ENCODE assay signal across 14 cellular contexts in genomic region chr7:30598121-30598876, GRCh38. TPM values are rescaled to one million over a fixed set of nuclear protein-coding genes. Genes with fewer than 3 reads are reported as not detected.
DNase-seq lines count a peak whose midpoint lies in the region; ATAC-seq, FAIRE-seq and TF ChIP-seq lines count a peak whose summit lies in the region.
"Had no signal": no experiment of that assay in that cellular context is flagged by ENCODE, and none has a peak within 500 bp of the region (broad histone marks: within the 10 kb centered on the region; RNA-seq: fewer than 3 reads in every experiment).

No MANE protein-coding gene starts in this region.

- 92% methylated on average over 13 of the region's 13 CpGs for WGBS in HepG2 (ENCODE audit: low lambda C conversion rate)
- WGBS in right lobe of liver (ENCODE audit: insufficient coverage, low coverage, low lambda C conversion rate, missing lambda C conversion rate), result 81% methylated on average over 13 of the region's 13 CpGs

- dilution Hi-C loops in endothelial cell of umbilical vein (cut with MboI; ENCODE audit: extremely low pct_ligation_motif_present, low sequenced_read_pairs), result no loop called here

- H3K27me3 ChIP-seq in HepG2 (ENCODE audit: control insufficient read depth in 1 of 2, insufficient read depth in 2 of 2, low read length in 2 of 2) (no peaks in the 10 kb centered on the region; a peak in 1 of 5 replicates), right lobe of liver (no peaks in the 10 kb centered on the region), endothelial cell of umbilical vein (ENCODE audit: control insufficient read depth in 2 of 2, insufficient read depth in 2 of 2, low read length in 2 of 2) (no peaks in the 10 kb centered on the region), uterus (no peaks in the 10 kb centered on the region)

- H3K27ac ChIP-seq in HepG2 (ENCODE audit: extremely low read length, insufficient read depth, low read length) (no peak overlapping the region), right lobe of liver (no peak overlapping the region), SK-N-MC (peak overlapping the region; percentile 14; the same call in 1 of the 2 replicates), endothelial cell of umbilical vein (ENCODE audit: insufficient read depth, low read depth, low read length) (no peak overlapping the region), uterus (no peak overlapping the region)
- H3K27ac ChIP-seq: VCaP had no signal

- no peaks in the 10 kb centered on the region for H3K27me3 Mint-ChIP-seq in stimulated activated naive CD8-positive, alpha-beta T cell treated with anti-CD3 and anti-CD28 coated beads, Interleukin-15, amount 100 ng/mL, for 72 hours

- DNase-seq in HepG2 (ENCODE audit: low spot score) (no peak), right lobe of liver (no peak), SK-N-MC (ENCODE audit: low read depth, low spot score) (no peak), endothelial cell of umbilical vein (ENCODE audit: low read depth, low spot score) (no peak), uterus (no peak), omental fat pad (ENCODE audit: low spot score) (no peak)
- no peak for DNase-seq in stimulated activated naive CD8-positive, alpha-beta T cell treated with anti-CD3 and anti-CD28 coated beads, Interleukin-15, amount 100 ng/mL, for 72 hours
- DNase-seq in NK-92 treated with Interleukin-12 subunit alpha and Interleukin-12 subunit beta, amount 100 ng/mL, for 24 hours (lab: John Stamatoyannopoulos, UW), result no peak
- DNase-seq: CD8-positive, alpha-beta T cell; effector CD8-positive, alpha-beta T cell; NCI-H226; SHP77 had no signal

- BruUV-seq in HepG2 (replicated peaks; lab: Mats Ljungman, UMichigan), result no TSS peak
- no TSS peak for BruUV-seq in endothelial cell of umbilical vein (replicated peaks; lab: Mats Ljungman, UMichigan)

- no peak overlapping the region for H2AFZ ChIP-seq in HepG2 (ENCODE audit: low read length)
- H2AFZ ChIP-seq in endothelial cell of umbilical vein (ENCODE audit: low read depth, low read length), result no peak overlapping the region

- CTCF ChIA-PET in HepG2 (lab: Yijun Ruan, JAX; ENCODE audit: low intra/inter-chr PET ratio, low total read pairs), result no interaction called here
- CTCF ChIA-PET in endothelial cell of umbilical vein (lab: Charles Lee), result no interaction called here

- FAIRE-seq in HepG2 (lab: Jason Lieb, UNC) (no peak), endothelial cell of umbilical vein (lab: Jason Lieb, UNC) (no peak)

- in situ Hi-C loops in HepG2 (cut with HindIII; ENCODE audit: extremely low pct_ligation_motif_present, low pct_unique_long_range_greater_than_20kb), result no loop called here

- H3K9me1 ChIP-seq in endothelial cell of umbilical vein (replicated peaks; ENCODE audit: control insufficient read depth, extremely low read depth, insufficient read depth, low read length), result no peaks in the 10 kb centered on the region

- peak overlapping the region; percentile 66 to 71 for H3K4me3 Mint-ChIP-seq in stimulated activated naive CD8-positive, alpha-beta T cell treated with anti-CD3 and anti-CD28 coated beads, Interleukin-15, amount 100 ng/mL, for 72 hours
- H3K4me3 Mint-ChIP-seq: CD8-positive, alpha-beta T cell had no signal

- H3K4me1 Mint-ChIP-seq in stimulated activated naive CD8-positive, alpha-beta T cell treated with anti-CD3 and anti-CD28 coated beads, Interleukin-15, amount 100 ng/mL, for 72 hours, result peaks cover 45% of the 10 kb centered on the region

- H3K27ac Mint-ChIP-seq in stimulated activated naive CD8-positive, alpha-beta T cell treated with anti-CD3 and anti-CD28 coated beads, Interleukin-15, amount 100 ng/mL, for 72 hours, result peak overlapping the region; percentile 87 to 89
- H3K27ac Mint-ChIP-seq: CD8-positive, alpha-beta T cell had no signal

- H3K4me2 ChIP-seq in HepG2 (ENCODE audit: low read depth, low read length) (peak overlapping the region; percentile 65), endothelial cell of umbilical vein (ENCODE audit: insufficient read depth, low read length) (peak overlapping the region; percentile 88)

- H4K20me1 ChIP-seq in HepG2 (ENCODE audit: insufficient read depth, low read length) (peaks cover 26% of the 10 kb centered on the region), endothelial cell of umbilical vein (replicated peaks; ENCODE audit: control insufficient read depth, extremely low read depth, insufficient read depth, low read length) (no peaks in the 10 kb centered on the region)

- H3K9me3 Mint-ChIP-seq in stimulated activated naive CD8-positive, alpha-beta T cell treated with anti-CD3 and anti-CD28 coated beads, Interleukin-15, amount 100 ng/mL, for 72 hours, result no peaks in the 10 kb centered on the region
- H3K9me3 Mint-ChIP-seq: CD8-positive, alpha-beta T cell had no signal

- peaks cover 59% of the 10 kb centered on the region for H3K79me2 ChIP-seq in HepG2 (ENCODE audit: insufficient read depth, low read length)
- H3K79me2 ChIP-seq in endothelial cell of umbilical vein (ENCODE audit: control insufficient read depth, insufficient read depth, low read length), result peaks cover 75% of the 10 kb centered on the region

- no peak for TF ChIP-seq POLR2A in HepG2 (IDR thresholded peaks at IDR 0.05; ENCODE audit: insufficient read depth in 1 of 2, low read depth in 2 of 2, low read length in 2 of 2)
- no peak for TF ChIP-seq POLR2A in right lobe of liver (IDR thresholded peaks at IDR 0.05)
- TF ChIP-seq POLR2A in endothelial cell of umbilical vein (IDR thresholded peaks at IDR 0.05; ENCODE audit: low read depth, low read length), result no peak
- no peak for TF ChIP-seq POLR2A in uterus (IDR thresholded peaks at IDR 0.05)

- H3K36me3 ChIP-seq in HepG2 (replicated peaks in 1 of 2; ENCODE audit: control insufficient read depth in 1 of 2, insufficient read depth in 2 of 2, low read length in 2 of 2), result peaks cover 4 to 42% of the 10 kb centered on the region in 2 experiments; a peak in 4 of 5 replicates
- H3K36me3 ChIP-seq in right lobe of liver, result peaks cover 4 to 34% (median 18%) of the 10 kb centered on the region in 4 donors
- peaks cover 71% of the 10 kb centered on the region for H3K36me3 ChIP-seq in SK-N-MC (ENCODE audit: insufficient read depth, low read length)
- H3K36me3 ChIP-seq in endothelial cell of umbilical vein (ENCODE audit: control insufficient read depth in 2 of 2, extremely low read depth in 1 of 2, insufficient read depth in 2 of 2, low read length in 2 of 2), result peaks cover 11 to 19% of the 10 kb centered on the region in 2 experiments
- H3K36me3 ChIP-seq in uterus, result no peaks in the 10 kb centered on the region

- TF ChIP-seq CTCF in HepG2 (CRISPR knock-in tag; IDR thresholded peaks at IDR 0.05) (no peak), right lobe of liver (IDR thresholded peaks at IDR 0.05) (no peak), endothelial cell of umbilical vein (IDR thresholded peaks at IDR 0.05; ENCODE audit: extremely low read depth in 1 of 2, insufficient read depth in 1 of 2, low read depth in 1 of 2, low read length in 2 of 2) (no peak), uterus (IDR thresholded peaks at IDR 0.05) (no peak), omental fat pad (IDR thresholded peaks at IDR 0.05) (no peak)

- H3K9ac ChIP-seq in HepG2 (ENCODE audit: insufficient read depth, low read depth, low read length) (no peak overlapping the region), SK-N-MC (ENCODE audit: insufficient read length) (peak overlapping the region; percentile 95), endothelial cell of umbilical vein (replicated peaks; ENCODE audit: extremely low read depth, insufficient read depth, low read length) (no peak overlapping the region)

- intact Hi-C loops in HepG2 (cut with micrococcal nuclease; ENCODE audit: unreplicated experiment), result no loop called here
- intact Hi-C loops in right lobe of liver (cut with DNase I), result no loop called here
- intact Hi-C loops in endothelial cell of umbilical vein (cut with micrococcal nuclease), result no loop called here
- intact Hi-C loops in uterus (cut with DNase I; ENCODE audit: low total_unique reads), result no loop called here

- ATAC-seq in HepG2 (no peak), right lobe of liver (no peak), omental fat pad (ENCODE audit: low FRiP score) (no peak)
- no peak for ATAC-seq in stimulated activated naive CD8-positive, alpha-beta T cell treated with anti-CD3 and anti-CD28 coated beads, Interleukin-15, amount 100 ng/mL, for 72 hours
- ATAC-seq: CD8-positive, alpha-beta T cell; HCT116 had no signal

- H3K9me3 ChIP-seq in HepG2 (ENCODE audit: low read length) (no peaks in the 10 kb centered on the region), right lobe of liver (no peaks in the 10 kb centered on the region), SK-N-MC (ENCODE audit: low read depth, low read length) (no peaks in the 10 kb centered on the region), endothelial cell of umbilical vein (replicated peaks; ENCODE audit: control insufficient read depth, insufficient read depth, low read length) (no peaks in the 10 kb centered on the region), uterus (no peaks in the 10 kb centered on the region)

- H3K4me3 ChIP-seq in HepG2 (replicated peaks in 1 of 3; ENCODE audit: insufficient read depth in 1 of 3, low read depth in 2 of 3, low read length in 3 of 3) (peak overlapping the region in 1 of 3 experiments; percentile 97; a peak in 2 of 6 replicates), right lobe of liver (no peak overlapping the region), SK-N-MC (peak overlapping the region; percentile 99), endothelial cell of umbilical vein (replicated peaks in 1 of 3; ENCODE audit: insufficient read depth in 1 of 3, low read depth in 1 of 3, low read length in 3 of 3) (no peak overlapping the region), uterus (no peak overlapping the region)

- TF ChIP-seq RAD21 in HepG2 (CRISPR knock-in tag; IDR thresholded peaks at IDR 0.05), result no peak

- H3K4me1 ChIP-seq in HepG2 (ENCODE audit: insufficient read depth, low read length), result peaks cover 35% of the 10 kb centered on the region
- peaks cover 0 to 13% (median 0%) of the 10 kb centered on the region in 4 donors for H3K4me1 ChIP-seq in right lobe of liver
- peaks cover 21% of the 10 kb centered on the region for H3K4me1 ChIP-seq in endothelial cell of umbilical vein (ENCODE audit: control insufficient read depth, extremely low read depth, insufficient read depth, low read length)
- peaks cover 0 to 4% of the 10 kb centered on the region in 2 donors for H3K4me1 ChIP-seq in uterus

- POLR2A ChIA-PET in HepG2 (lab: Yijun Ruan, JAX) (no interaction called here), endothelial cell of umbilical vein (lab: Charles Lee) (no interaction called here)

- TF ChIP-seq EP300 in HepG2 (IDR thresholded peaks at IDR 0.05; ENCODE audit: low read depth in 2 of 2, low read length in 2 of 2), result no peak
- TF ChIP-seq EP300 in HepG2 (CRISPR knock-in tag; IDR thresholded peaks at IDR 0.05; ENCODE audit: borderline replicate concordance), result no peak

RNA-seq across cellular contexts. Expression of gene GARS1, which starts 3.6 kb away (rescaled TPM):
- 140 and 180 TPM in 2 replicates for total RNA-seq in HepG2 (2016; rRNA removed; fragmentation: Illumina TruSeq; extraction: Trizol)
- total RNA-seq in HepG2 (2016; cell fraction: cytosol; rRNA removed; fragmentation: Illumina TruSeq; extraction: Trizol; ENCODE audit: low read depth), result 54.9 and 58.3 TPM in 2 replicates
- 130 and 180 TPM in 2 replicates for total RNA-seq in HepG2 (2016; cell fraction: insoluble cytoplasmic fraction; rRNA removed; fragmentation: Illumina TruSeq; extraction: Trizol)
- total RNA-seq in HepG2 (2016; cell fraction: membrane; rRNA removed; fragmentation: Illumina TruSeq; extraction: Trizol), result 96.5 and 104 TPM in 2 replicates
- total RNA-seq in HepG2 (2016; cell fraction: nucleus; rRNA removed; fragmentation: Illumina TruSeq; extraction: Trizol), result 98.4 and 111 TPM in 2 replicates
- 406 and 460 TPM in 2 replicates for polyA plus RNA-seq in HepG2 (2011; rRNA removed)
- 317 and 416 TPM in 2 replicates for polyA plus RNA-seq in HepG2 (2011; cell fraction: cytosol; rRNA removed)
- polyA plus RNA-seq in HepG2 (2011; cell fraction: nucleus; rRNA removed), result 244 and 272 TPM in 2 replicates
- 137 and 249 TPM in 2 replicates for polyA plus RNA-seq in HepG2 (2012)
- polyA plus RNA-seq in HepG2 (2016; cell fraction: cytosol; fragmentation: Illumina TruSeq; extraction: Trizol; ENCODE audit: low read depth), result 43.9 and 53.1 TPM in 2 replicates
- 204 and 207 TPM in 2 replicates for polyA plus RNA-seq in HepG2 (2016; cell fraction: insoluble cytoplasmic fraction; fragmentation: Illumina TruSeq; extraction: Trizol; ENCODE audit: low read depth)
- 86.2 and 94.6 TPM in 2 replicates for polyA plus RNA-seq in HepG2 (2016; cell fraction: membrane; fragmentation: Illumina TruSeq; extraction: Trizol; ENCODE audit: low read depth)
- polyA plus RNA-seq in HepG2 (2016; cell fraction: nucleus; fragmentation: Illumina TruSeq; extraction: Trizol; ENCODE audit: insufficient read depth, low read depth), result 141 and 166 TPM in 2 replicates
- 365 and 608 TPM in 2 replicates for polyA minus RNA-seq in HepG2 (2011; rRNA and poly(A)+ RNA removed; ENCODE audit: low replicate concordance)
- polyA minus RNA-seq in HepG2 (2011; cell fraction: cytosol; rRNA and poly(A)+ RNA removed), result 230 and 276 TPM in 2 replicates
- 219 and 236 TPM in 2 replicates for polyA minus RNA-seq in HepG2 (2011; cell fraction: nucleus; rRNA and poly(A)+ RNA removed)
- total RNA-seq in right lobe of liver, result 100 to 1,000 TPM in 2 of 6 experiments, 10 to 100 TPM in 4; 31.4 to 155 (median 44.7) TPM
- total RNA-seq in endothelial cell of umbilical vein, result 194 and 206 TPM in 2 replicates
- 295 and 300 TPM in 2 replicates for polyA plus RNA-seq in endothelial cell of umbilical vein
- polyA plus RNA-seq in endothelial cell of umbilical vein (2011; cell fraction: cytosol; rRNA removed), result 315 and 360 TPM in 2 replicates
- 242 and 254 TPM in 2 replicates for polyA plus RNA-seq in endothelial cell of umbilical vein (2011; cell fraction: nucleus; rRNA removed)
- 164 and 212 TPM in 2 replicates for polyA plus RNA-seq in endothelial cell of umbilical vein (2012)
- 418 and 437 TPM in 2 replicates for polyA minus RNA-seq in endothelial cell of umbilical vein
- polyA minus RNA-seq in endothelial cell of umbilical vein (2011; cell fraction: cytosol; rRNA and poly(A)+ RNA removed), result 208 TPM
- 144 and 179 TPM in 2 replicates for polyA minus RNA-seq in endothelial cell of umbilical vein (2011; cell fraction: nucleus; rRNA and poly(A)+ RNA removed)
- 10 to 100 TPM; 33.5 to 71.2 (median 58.1) TPM for total RNA-seq in uterus
- 100 to 1,000 TPM in 2 of 4 donors, 10 to 100 TPM in 2; 66.8 to 136 (median 105) TPM for total RNA-seq in omental fat pad
